9 cellular contexts compared by ENCODE assay signal in the genomic region with DNA sequence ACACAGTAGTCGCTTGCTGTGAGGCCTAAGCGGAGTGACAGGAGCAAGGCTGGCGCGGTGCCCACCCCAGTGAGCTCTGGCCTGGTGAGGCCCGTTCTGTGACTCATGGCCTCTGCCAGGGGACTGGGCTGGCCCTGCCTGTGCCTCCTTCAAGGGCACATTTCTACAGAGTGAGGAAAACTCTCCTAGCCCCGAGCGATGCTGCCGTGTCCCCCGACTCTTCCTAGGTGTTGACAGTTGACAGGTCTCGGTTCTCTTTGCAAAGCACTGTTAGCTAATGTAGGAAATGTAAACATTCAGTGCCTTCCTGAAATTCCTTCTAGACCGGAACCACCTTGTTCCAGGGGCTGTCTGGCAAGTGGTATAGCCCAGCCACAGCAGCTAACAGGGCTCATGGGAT. TPM values are rescaled to one million over a fixed set of nuclear protein-coding genes. Genes with fewer than 3 reads are reported as not detected.
A peak's percentile ranks its signal among the peaks of the same experiment; 100 is the strongest.
DNase-seq lines count a peak whose midpoint lies in the region; TF ChIP-seq lines count a peak whose summit lies in the region.
"Had no signal": no experiment of that assay in that cellular context is flagged by ENCODE, and none has a peak within 500 bp of the region (broad histone marks: within the 10 kb centered on the region; RNA-seq: fewer than 3 reads in every experiment).

No MANE protein-coding gene starts in this region.

- peaks cover 3% of the 10 kb centered on the region for H3K27me3 Mint-ChIP-seq in activated T-helper 1 cell treated with anti-CD3 and anti-CD28 coated beads, Interleukin-12 subunit alpha, Interleukin-12 subunit beta, Interleukin-2, Interleukin-4 antibody, amounts not matched to agents 30 ng/mL and 10 ng/mL and 1 ng/mL, durations not matched to agents 14 hours and 24 hours and 36 hours (ENCODE audit: insufficient read depth)

- intact Hi-C loops in esophagus muscularis mucosa (cut with DNase I) = no loop called here
- intact Hi-C loops in activated T-helper 1 cell treated with anti-CD3 and anti-CD28 coated beads, Interleukin-12 subunit alpha, Interleukin-12 subunit beta, Interleukin-2, Interleukin-4 antibody, amounts not matched to agents 30 ng/mL and 10 ng/mL and 1 ng/mL, durations not matched to agents 14 hours and 24 hours and 36 hours (cut with micrococcal nuclease) = no loop called here

- H3K36me3 ChIP-seq in BE2C (no peaks in the 10 kb centered on the region), esophagus muscularis mucosa (no peaks in the 10 kb centered on the region)

- no peak overlapping the region for H3K4me3 Mint-ChIP-seq in activated T-helper 1 cell treated with anti-CD3 and anti-CD28 coated beads, Interleukin-12 subunit alpha, Interleukin-12 subunit beta, Interleukin-2, Interleukin-4 antibody, amounts not matched to agents 30 ng/mL and 10 ng/mL and 1 ng/mL, durations not matched to agents 14 hours and 24 hours and 36 hours

- no peak for TF ChIP-seq EP300 in esophagus muscularis mucosa (IDR thresholded peaks at IDR 0.05)

- no peak overlapping the region for H3K4me3 ChIP-seq in BE2C (ENCODE audit: low read depth, low read length)
- no peak overlapping the region for H3K4me3 ChIP-seq in esophagus muscularis mucosa

- H3K27ac Mint-ChIP-seq in activated T-helper 1 cell treated with anti-CD3 and anti-CD28 coated beads, Interleukin-12 subunit alpha, Interleukin-12 subunit beta, Interleukin-2, Interleukin-4 antibody, amounts not matched to agents 30 ng/mL and 10 ng/mL and 1 ng/mL, durations not matched to agents 14 hours and 24 hours and 36 hours = no peak overlapping the region

- no peak for TF ChIP-seq POLR2A in esophagus muscularis mucosa (IDR thresholded peaks at IDR 0.05; ENCODE audit: low read depth)

- DNase-seq in BE2C (peak; percentile 76), NCI-H2029 treated with DMSO at 0.1 percent for 48 hours (lab: John Stamatoyannopoulos, UW) (peak; percentile 78), esophagus muscularis mucosa (ENCODE audit: extremely low spot score) (no peak), mucosa of gallbladder (ENCODE audit: low spot score) (peak; percentile 77), SKM-1 (lab: John Stamatoyannopoulos, UW; ENCODE audit: unreplicated experiment) (no peak), retina (no peak)
- DNase-seq in activated T-helper 1 cell treated with anti-CD3 and anti-CD28 coated beads, Interleukin-12 subunit alpha, Interleukin-12 subunit beta, Interleukin-2, Interleukin-4 antibody, amounts not matched to agents 30 ng/mL and 10 ng/mL and 1 ng/mL, durations not matched to agents 14 hours and 24 hours and 36 hours (ENCODE audit: low spot score) = no peak
- no peak for DNase-seq in stimulated activated CD4-positive, alpha-beta T cell treated with anti-CD3 and anti-CD28 coated beads, Interleukin-2, amount 100 ng/mL, for 24 hours

- H3K4me1 ChIP-seq in BE2C (peaks cover 9% of the 10 kb centered on the region; the same call in 1 of the 2 replicates), esophagus muscularis mucosa (peaks cover 50 to 71% (median 65%) of the 10 kb centered on the region in 4 donors)

- WGBS in esophagus muscularis mucosa = 35% methylated on average over 11 of the region's 11 CpGs

- TF ChIP-seq CTCF in BE2C (IDR thresholded peaks at IDR 0.05; ENCODE audit: low read depth, low read length) (no peak), esophagus muscularis mucosa (IDR thresholded peaks at IDR 0.05) (no peak)

- no peaks in the 10 kb centered on the region for H3K36me3 Mint-ChIP-seq in activated T-helper 1 cell treated with anti-CD3 and anti-CD28 coated beads, Interleukin-12 subunit alpha, Interleukin-12 subunit beta, Interleukin-2, Interleukin-4 antibody, amounts not matched to agents 30 ng/mL and 10 ng/mL and 1 ng/mL, durations not matched to agents 14 hours and 24 hours and 36 hours (ENCODE audit: low read depth)

- H3K27me3 ChIP-seq in BE2C (no peaks in the 10 kb centered on the region), esophagus muscularis mucosa (no peaks in the 10 kb centered on the region)

- H3K9me3 ChIP-seq in BE2C (no peaks in the 10 kb centered on the region), esophagus muscularis mucosa (no peaks in the 10 kb centered on the region)

- H3K4me1 Mint-ChIP-seq in activated T-helper 1 cell treated with anti-CD3 and anti-CD28 coated beads, Interleukin-12 subunit alpha, Interleukin-12 subunit beta, Interleukin-2, Interleukin-4 antibody, amounts not matched to agents 30 ng/mL and 10 ng/mL and 1 ng/mL, durations not matched to agents 14 hours and 24 hours and 36 hours (ENCODE audit: low read depth) = peaks cover 17% of the 10 kb centered on the region

- H3K9me3 Mint-ChIP-seq in activated T-helper 1 cell treated with anti-CD3 and anti-CD28 coated beads, Interleukin-12 subunit alpha, Interleukin-12 subunit beta, Interleukin-2, Interleukin-4 antibody, amounts not matched to agents 30 ng/mL and 10 ng/mL and 1 ng/mL, durations not matched to agents 14 hours and 24 hours and 36 hours = no peaks in the 10 kb centered on the region

- H3K27ac ChIP-seq in esophagus muscularis mucosa (replicated peaks in 1 of 4) = peak overlapping the region; percentile 24 to 76 (median 54)

RNA-seq across cellular contexts. Expression of a gene that starts 43.9 kb away (rescaled TPM):
- 9.5 TPM for polyA plus RNA-seq in BE2C (2012; ENCODE audit: insufficient read depth, insufficient read length, low read depth)
- total RNA-seq in esophagus muscularis mucosa (10 to 100 TPM; 16.1 to 25.9 (median 20.0) TPM), mucosa of gallbladder (19.5 TPM)
- 9.3 and 10.2 TPM in 2 replicates for total RNA-seq in activated T-helper 1 cell treated with anti-CD3 and anti-CD28 coated beads, Interleukin-12 subunit alpha, Interleukin-12 subunit beta, Interleukin-2, Interleukin-4 antibody, amounts not matched to agents 30 ng/mL and 10 ng/mL and 1 ng/mL, durations not matched to agents 14 hours and 24 hours and 36 hours

RNA-seq across cellular contexts. Expression of a gene that starts 52.4 kb away (rescaled TPM):
- polyA plus RNA-seq in BE2C (2012; ENCODE audit: insufficient read depth, insufficient read length, low read depth) = not detected
- 10 to 100 TPM in 1 of 4 donors, 1 to 10 TPM in 3; 2.5 to 24.4 (median 9.3) TPM for total RNA-seq in esophagus muscularis mucosa
- total RNA-seq in mucosa of gallbladder = 1,342 TPM
- not detected in 2 replicates for total RNA-seq in activated T-helper 1 cell treated with anti-CD3 and anti-CD28 coated beads, Interleukin-12 subunit alpha, Interleukin-12 subunit beta, Interleukin-2, Interleukin-4 antibody, amounts not matched to agents 30 ng/mL and 10 ng/mL and 1 ng/mL, durations not matched to agents 14 hours and 24 hours and 36 hours
- total RNA-seq: temporal lobe had no signal

Comparison
In these comparisons a context has a peak if more than half of its experiments do, and no peak if none do; other contexts are left out.
1. DNase-seq: peak in BE2C (single experiment), NCI-H2029 treated with DMSO at 0.1 percent for 48 hours (single experiment) and mucosa of gallbladder (single experiment); none in esophagus muscularis mucosa (single experiment), activated T-helper 1 cell treated with anti-CD3 and anti-CD28 coated beads, Interleukin-12 subunit alpha, Interleukin-12 subunit beta, Interleukin-2, Interleukin-4 antibody, amounts not matched to agents 30 ng/mL and 10 ng/mL and 1 ng/mL, durations not matched to agents 14 hours and 24 hours and 36 hours (single experiment), stimulated activated CD4-positive, alpha-beta T cell treated with anti-CD3 and anti-CD28 coated beads, Interleukin-2, amount 100 ng/mL, for 24 hours (0 of 2), SKM-1 (single experiment) and retina (single experiment).
2. RNA of a gene that starts 52.4 kb away (total RNA-seq): 1,342 TPM in mucosa of gallbladder (single experiment); 2.5 to 24.4 TPM in esophagus muscularis mucosa and not detected in activated T-helper 1 cell treated with anti-CD3 and anti-CD28 coated beads, Interleukin-12 subunit alpha, Interleukin-12 subunit beta, Interleukin-2, Interleukin-4 antibody, amounts not matched to agents 30 ng/mL and 10 ng/mL and 1 ng/mL, durations not matched to agents 14 hours and 24 hours and 36 hours; every median in the first group is over 10 times any median in the second.